ENCODE assay signal across 10 cellular contexts in the genomic region with DNA sequence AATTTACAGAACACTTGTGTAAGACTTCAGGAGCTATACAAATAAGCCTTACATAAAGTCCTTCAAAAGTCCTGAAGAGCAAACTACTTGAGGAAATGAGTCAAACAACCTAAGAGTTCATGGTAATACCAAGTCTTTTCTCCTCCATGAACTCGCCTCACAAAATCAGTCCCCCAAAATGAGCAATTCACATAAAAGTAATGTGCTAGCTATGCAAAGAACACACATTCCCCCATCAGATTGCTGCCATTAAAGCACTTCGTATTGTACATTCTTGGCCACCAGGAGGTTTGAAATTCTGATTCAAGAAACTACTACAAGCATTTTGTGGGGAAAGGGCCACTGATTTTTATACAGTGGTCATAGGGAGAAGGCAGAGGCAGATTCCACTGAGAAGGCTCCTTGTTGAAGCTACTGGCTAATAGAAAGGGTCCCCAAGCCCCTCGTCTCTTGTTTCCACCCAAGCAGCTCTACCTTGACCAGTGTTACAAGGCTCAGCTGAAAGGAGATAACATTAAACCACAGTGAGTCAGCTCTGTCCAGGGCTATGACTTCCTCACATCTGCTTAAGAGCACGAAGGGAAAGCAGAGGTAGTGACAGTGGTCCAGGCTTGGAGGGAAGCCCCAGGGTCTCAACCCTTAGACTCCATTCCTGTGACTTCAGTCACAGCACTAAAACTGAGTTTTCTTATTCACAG.
DNase-seq lines count a peak whose midpoint lies in the region; FAIRE-seq and TF ChIP-seq lines count a peak whose summit lies in the region.
"Had no signal": no experiment of that assay in that cellular context is flagged by ENCODE, and none has a peak within 500 bp of the region (broad histone marks: within the 10 kb centered on the region; RNA-seq: fewer than 3 reads in every experiment).

No MANE protein-coding gene starts in this region.

- H3K18ac ChIP-seq in mesendoderm (ENCODE audit: low read length) = peak overlapping the region; percentile 75

- no peak for FAIRE-seq in small intestine (lab: Jason Lieb, UNC)

- no peak overlapping the region for H3K4me2 ChIP-seq in mesendoderm (ENCODE audit: low read length)

- H4K5ac ChIP-seq in mesendoderm (ENCODE audit: low read length) = no peak overlapping the region

- H3K27me3 ChIP-seq in HUES6 (ENCODE audit: control insufficient read depth, insufficient read depth, low read length) (no peaks in the 10 kb centered on the region), mesendoderm (ENCODE audit: insufficient read depth, low read length, poor library complexity) (no peaks in the 10 kb centered on the region), small intestine (ENCODE audit: control insufficient read depth in 2 of 2, insufficient read depth in 2 of 2, low read length in 2 of 2) (no peaks in the 10 kb centered on the region)

- in situ Hi-C loops in astrocyte of the cerebellum (cut with HindIII; ENCODE audit: low sequenced_read_pairs) = no loop called here

- H2BK15ac ChIP-seq in mesendoderm (replicated peaks; ENCODE audit: low read depth) = no peak overlapping the region

- H3K9ac ChIP-seq in HUES6 (ENCODE audit: low read length) (no peak overlapping the region), mesendoderm (ENCODE audit: low read length) (no peak overlapping the region)

- no CpG with 5 or more reads among the region's 4 CpGs for WGBS in mesendoderm (ENCODE audit: extremely low coverage, insufficient coverage, low lambda C conversion rate)
- 75 to 91% (median 77%) methylated on average over 4 of the region's 4 CpGs for WGBS in small intestine, 3 donors

- H3K4ac ChIP-seq in mesendoderm (ENCODE audit: low read depth, low read length) = no peak overlapping the region

- no peaks in the 10 kb centered on the region for H3K79me1 ChIP-seq in mesendoderm (ENCODE audit: low read length)

- DNase-seq in Daoy (ENCODE audit: low read depth) = peak; percentile 50
- no peak for DNase-seq in astrocyte of the cerebellum (ENCODE audit: low read depth)
- peak; percentile 65 for DNase-seq in mesendoderm
- DNase-seq in small intestine = no peak
- DNase-seq in NK-92 (lab: John Stamatoyannopoulos, UW; ENCODE audit: unreplicated experiment) = no peak
- DNase-seq in NCI-H2171 (lab: John Stamatoyannopoulos, UW) = no peak
- DNase-seq: dermis blood vessel endothelial cell; naive thymus-derived CD8-positive, alpha-beta T cell; stimulated activated CD4-positive, alpha-beta T cell treated with anti-CD3 and anti-CD28 coated beads, Interleukin-12 subunit alpha, Interleukin-12 subunit beta, amount 100 ng/mL, for 4 hours had no signal

- TF ChIP-seq CTCF in astrocyte of the cerebellum (IDR thresholded peaks at IDR 0.05; ENCODE audit: low read depth, low read length, missing control alignments) = peak; percentile 23

- no peak overlapping the region for H2BK120ac ChIP-seq in mesendoderm (ENCODE audit: low read depth, low read length)

- no peaks in the 10 kb centered on the region for H3K79me2 ChIP-seq in mesendoderm (ENCODE audit: control insufficient read depth, insufficient read depth, low read length)

- H3K36me3 ChIP-seq in HUES6 (ENCODE audit: control insufficient read depth, insufficient read depth, low read length) (no peaks in the 10 kb centered on the region), mesendoderm (ENCODE audit: control insufficient read depth, insufficient read depth, low read length) (no peaks in the 10 kb centered on the region), small intestine (ENCODE audit: control insufficient read depth in 2 of 2, insufficient read depth in 2 of 2, low read length in 2 of 2) (no peaks in the 10 kb centered on the region)

- H2BK5ac ChIP-seq in mesendoderm (ENCODE audit: low read length) = no peak overlapping the region

- no peak overlapping the region for H4K8ac ChIP-seq in mesendoderm (ENCODE audit: low read depth, low read length)

- no peak overlapping the region for H3K56ac ChIP-seq in mesendoderm (ENCODE audit: low read length)

- no peak overlapping the region for H3K23ac ChIP-seq in mesendoderm (ENCODE audit: low read length)

- H3K27ac ChIP-seq in HUES6 (ENCODE audit: low read depth, low read length) (peak overlapping the region; percentile 37; the same call in 1 of the 2 replicates), mesendoderm (ENCODE audit: low read depth, low read length) (no peak overlapping the region), small intestine (ENCODE audit: low read depth in 1 of 2, low read length in 1 of 2) (no peak overlapping the region)

- peaks cover 3% of the 10 kb centered on the region; the same call in 1 of the 2 replicates for H3K9me3 ChIP-seq in HUES6 (ENCODE audit: control insufficient read depth, insufficient read depth, low read depth, low read length)
- no peaks in the 10 kb centered on the region for H3K9me3 ChIP-seq in small intestine (ENCODE audit: control insufficient read depth, low read depth)

- H3K4me3 ChIP-seq in HUES6 (ENCODE audit: low read depth, low read length) (no peak overlapping the region), astrocyte of the cerebellum (ENCODE audit: low read depth, low read length) (no peak overlapping the region), mesendoderm (ENCODE audit: low read length) (no peak overlapping the region), small intestine (ENCODE audit: low read depth in 1 of 2, low read length in 2 of 2) (no peak overlapping the region)

- no peak overlapping the region for H2AK5ac ChIP-seq in mesendoderm (ENCODE audit: low read length)

- H3K4me1 ChIP-seq in HUES6 (ENCODE audit: control insufficient read depth, insufficient read depth, low read length) (peaks cover 27% of the 10 kb centered on the region), mesendoderm (ENCODE audit: control insufficient read depth, low read depth, low read length) (peaks cover 2% of the 10 kb centered on the region), small intestine (ENCODE audit: control insufficient read depth in 2 of 2, insufficient read depth in 1 of 2, low read depth in 1 of 2, low read length in 1 of 2) (no peaks in the 10 kb centered on the region)

Comparison
In these comparisons a context has a peak if more than half of its experiments do, and no peak if none do; other contexts are left out.
1. DNase-seq: peak in Daoy (single experiment) and mesendoderm (single experiment); none in astrocyte of the cerebellum (single experiment), small intestine (single experiment), NK-92 (single experiment) and NCI-H2171 (single experiment).